In the genomic region with DNA sequence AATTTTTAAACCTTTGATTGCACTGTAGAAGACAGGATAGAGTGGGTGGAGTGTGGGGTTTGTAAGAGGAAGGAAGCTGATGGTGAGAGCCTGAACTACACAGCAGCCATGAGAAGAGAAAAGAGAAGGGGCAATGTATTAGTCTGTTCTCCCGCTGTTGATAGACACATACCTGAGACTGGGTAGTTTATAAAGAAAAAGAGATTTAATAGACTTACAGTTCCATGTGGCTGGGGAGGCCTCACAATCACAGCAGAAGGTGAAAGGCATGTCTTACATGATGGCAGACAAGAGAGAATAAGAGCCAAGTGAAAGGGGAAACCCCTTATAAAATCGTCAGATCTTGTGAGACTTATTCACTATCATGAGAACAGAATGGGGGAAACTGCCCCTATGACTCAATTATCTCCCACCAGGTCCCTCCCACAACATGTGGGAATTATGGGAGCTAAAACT, we compare ENCODE assay signal across 8 cellular contexts. TPM values are rescaled to one million over a fixed set of nuclear protein-coding genes. Genes with fewer than 3 reads are reported as not detected.
A peak's percentile ranks its signal among the peaks of the same experiment; 100 is the strongest.
DNase-seq lines count a peak whose midpoint lies in the region; ATAC-seq, FAIRE-seq and TF ChIP-seq lines count a peak whose summit lies in the region.
"Not testable (repeated sequence)": the region's sequence is repeated elsewhere in the genome, so short reads cannot be mapped to it uniquely, and the experiment has no call there.

No MANE protein-coding gene starts in this region.

- not testable (repeated sequence) for H3K79me2 ChIP-seq in OCI-LY3 (ENCODE audit: low read length)

- not testable (repeated sequence) for H3K27me3 ChIP-seq in CD4-positive, alpha-beta memory T cell (ENCODE audit: insufficient read depth, low read length); OCI-LY3 (ENCODE audit: low read depth, low read length); left lung

- POLR2A ChIA-PET in CD4-positive, alpha-beta memory T cell (lab: Charles Lee; ENCODE audit: partially characterized antibody) = interaction anchor here (0.6 to 3.0 kb wide), 7 partner anchors 8 to 1000 kb away, joined by 3 to 222 read pairs (median 7); partner anchors contain the start of genes STARD5 and TLNRD1
- POLR2A ChIA-PET in activated CD4-positive, alpha-beta memory T cell treated with anti-CD3 and anti-CD28 coated beads for 36 hours (lab: Charles Lee) = interaction anchor here (1.0 to 2.6 kb wide), 6 partner anchors 10 to 483 kb away, joined by 3 to 14 read pairs (median 4); partner anchors contain the start of gene STARD5

- H3K27ac ChIP-seq in CD4-positive, alpha-beta memory T cell (ENCODE audit: low read depth, low read length) = peak overlapping the region; percentile 58
- not testable (repeated sequence) for H3K27ac ChIP-seq in OCI-LY3 (ENCODE audit: low read length)
- H3K27ac ChIP-seq in left lung = peak overlapping the region in 1 of 2 donors; percentile 43

- not testable (repeated sequence) for H3K36me3 Mint-ChIP-seq in CD4-positive, alpha-beta memory T cell; activated CD4-positive, alpha-beta memory T cell treated with anti-CD3 and anti-CD28 coated beads for 36 hours
- H3K36me3 Mint-ChIP-seq in activated naive CD4-positive, alpha-beta T cell treated with anti-CD3 and anti-CD28 coated beads, Interleukin-2, amount 50 U/mL, for 72 hours = peaks cover 20 to 37% of the 10 kb centered on the region in 2 donors
- peaks cover 5 to 40% of the 10 kb centered on the region in 2 donors for H3K36me3 Mint-ChIP-seq in stimulated activated naive B cell treated with anti-CD40 and anti-IgM and Interleukin-4, amounts not matched to agents 10 μg/mL and 1 μg/mL and 100 μg/mL, for 72 hours

- H3K9me3 Mint-ChIP-seq in CD4-positive, alpha-beta memory T cell; activated CD4-positive, alpha-beta memory T cell treated with anti-CD3 and anti-CD28 coated beads for 36 hours: not testable (repeated sequence)
- peaks cover 9 to 27% of the 10 kb centered on the region in 2 donors for H3K9me3 Mint-ChIP-seq in activated naive CD4-positive, alpha-beta T cell treated with anti-CD3 and anti-CD28 coated beads, Interleukin-2, amount 50 U/mL, for 72 hours
- peaks cover 5 to 12% of the 10 kb centered on the region in 2 donors for H3K9me3 Mint-ChIP-seq in stimulated activated naive B cell treated with anti-CD40 and anti-IgM and Interleukin-4, amounts not matched to agents 10 μg/mL and 1 μg/mL and 100 μg/mL, for 72 hours

- H3K9ac ChIP-seq in OCI-LY3 (ENCODE audit: low read length) = not testable (repeated sequence)

- peak overlapping the region in 1 of 2 donors; percentile 32 for H3K4me3 ChIP-seq in CD4-positive, alpha-beta memory T cell (ENCODE audit: low read length in 2 of 2)
- peak overlapping the region; percentile 13; the same call in 1 of the 2 replicates for H3K4me3 ChIP-seq in OCI-LY3 (ENCODE audit: low read length)
- not testable (repeated sequence) for H3K4me3 ChIP-seq in left lung

- not testable (repeated sequence) for H2AFZ ChIP-seq in OCI-LY3 (ENCODE audit: low read depth, low read length)

- not testable (repeated sequence) for H3K36me3 ChIP-seq in CD4-positive, alpha-beta memory T cell (ENCODE audit: insufficient read depth, low read length); OCI-LY3 (replicated peaks; ENCODE audit: low read depth, low read length); left lung

- ATAC-seq in HG02938 (IDR thresholded peaks at IDR 0.05; ENCODE audit: unreplicated experiment) (peak; percentile 42), left lung (peak; percentile 49)
- ATAC-seq in activated naive CD4-positive, alpha-beta T cell treated with anti-CD3 and anti-CD28 coated beads, Interleukin-2, amount 50 U/mL, for 72 hours = peak; percentile 82 to 85
- peak; percentile 87 to 88 for ATAC-seq in stimulated activated naive B cell treated with anti-CD40 and anti-IgM and Interleukin-4, amounts not matched to agents 10 μg/mL and 1 μg/mL and 100 μg/mL, for 72 hours (replicated peaks)

- H3K27ac Mint-ChIP-seq in CD4-positive, alpha-beta memory T cell = peak overlapping the region; percentile 93 to 99 (median 97)
- peak overlapping the region; percentile 88 for H3K27ac Mint-ChIP-seq in activated CD4-positive, alpha-beta memory T cell treated with anti-CD3 and anti-CD28 coated beads for 36 hours
- peak overlapping the region; percentile 85 to 91 for H3K27ac Mint-ChIP-seq in activated naive CD4-positive, alpha-beta T cell treated with anti-CD3 and anti-CD28 coated beads, Interleukin-2, amount 50 U/mL, for 72 hours
- peak overlapping the region; percentile 98 for H3K27ac Mint-ChIP-seq in stimulated activated naive B cell treated with anti-CD40 and anti-IgM and Interleukin-4, amounts not matched to agents 10 μg/mL and 1 μg/mL and 100 μg/mL, for 72 hours

- intact Hi-C loops in CD4-positive, alpha-beta memory T cell (cut with micrococcal nuclease) = loop anchor here (1.0 to 5.0 kb wide), 2 partner anchors 10 to 36 kb away; partner anchors contain the start of gene STARD5
- intact Hi-C loops in activated CD4-positive, alpha-beta memory T cell treated with anti-CD3 and anti-CD28 coated beads for 36 hours (cut with micrococcal nuclease) = loop anchor here (1.0 to 2.0 kb wide), 2 partner anchors 8 to 18 kb away; no protein-coding TSS in a partner anchor
- intact Hi-C loops in left lung (cut with DNase I) = not testable (repeated sequence)

- H3K27me3 Mint-ChIP-seq in CD4-positive, alpha-beta memory T cell; activated CD4-positive, alpha-beta memory T cell treated with anti-CD3 and anti-CD28 coated beads for 36 hours; stimulated activated naive B cell treated with anti-CD40 and anti-IgM and Interleukin-4, amounts not matched to agents 10 μg/mL and 1 μg/mL and 100 μg/mL, for 72 hours: not testable (repeated sequence)

- peak; percentile 57 to 62 (median 60) for DNase-seq in CD4-positive, alpha-beta memory T cell
- not testable (repeated sequence) for DNase-seq in GM19239 (ENCODE audit: insufficient read length, low spot score); activated CD4-positive, alpha-beta memory T cell treated with anti-CD3 and anti-CD28 coated beads for 36 hours; activated naive CD4-positive, alpha-beta T cell treated with anti-CD3 and anti-CD28 coated beads, Interleukin-2, amount 50 U/mL, for 72 hours (ENCODE audit: low spot score in 2 of 2); left lung
- DNase-seq in stimulated activated naive B cell treated with anti-CD40 and anti-IgM and Interleukin-4, amounts not matched to agents 10 μg/mL and 1 μg/mL and 100 μg/mL, for 72 hours = peak; percentile 47

- peak overlapping the region; percentile 33; the same call in 1 of the 2 replicates for H3K4me2 ChIP-seq in OCI-LY3 (ENCODE audit: low read length)

- H3K4me1 ChIP-seq in CD4-positive, alpha-beta memory T cell (ENCODE audit: insufficient read depth, low read length) = peaks cover 74% of the 10 kb centered on the region
- peaks cover 41% of the 10 kb centered on the region for H3K4me1 ChIP-seq in OCI-LY3 (ENCODE audit: low read length)
- peaks cover 0 to 14% of the 10 kb centered on the region in 2 donors for H3K4me1 ChIP-seq in left lung

- not testable (repeated sequence) for H4K20me1 ChIP-seq in OCI-LY3 (ENCODE audit: insufficient read depth, low read length)

- CTCF ChIA-PET in CD4-positive, alpha-beta memory T cell (lab: Charles Lee; ENCODE audit: partially characterized antibody) = interaction anchor here (0.7 to 3.0 kb wide), 13 partner anchors 10 to 115 kb away, joined by 3 to 36 read pairs (median 5); partner anchors contain the start of gene STARD5
- CTCF ChIA-PET in activated CD4-positive, alpha-beta memory T cell treated with anti-CD3 and anti-CD28 coated beads for 36 hours (lab: Charles Lee) = interaction anchor here (1.0 to 3.0 kb wide), 10 partner anchors 11 to 132 kb away, joined by 3 to 32 read pairs (median 4); no protein-coding TSS in a partner anchor

- H3K4me1 Mint-ChIP-seq in CD4-positive, alpha-beta memory T cell = peaks cover 59 to 81% (median 71%) of the 10 kb centered on the region in 4 donors
- H3K4me1 Mint-ChIP-seq in activated CD4-positive, alpha-beta memory T cell treated with anti-CD3 and anti-CD28 coated beads for 36 hours (ENCODE audit: low read depth) = peaks cover 68% of the 10 kb centered on the region
- H3K4me1 Mint-ChIP-seq in stimulated activated naive B cell treated with anti-CD40 and anti-IgM and Interleukin-4, amounts not matched to agents 10 μg/mL and 1 μg/mL and 100 μg/mL, for 72 hours = peaks cover 60 to 83% of the 10 kb centered on the region in 2 donors

- peak overlapping the region; percentile 22 to 86 (median 76) for H3K4me3 Mint-ChIP-seq in CD4-positive, alpha-beta memory T cell
- H3K4me3 Mint-ChIP-seq in activated CD4-positive, alpha-beta memory T cell treated with anti-CD3 and anti-CD28 coated beads for 36 hours = peak overlapping the region; percentile 58
- H3K4me3 Mint-ChIP-seq in stimulated activated naive B cell treated with anti-CD40 and anti-IgM and Interleukin-4, amounts not matched to agents 10 μg/mL and 1 μg/mL and 100 μg/mL, for 72 hours = peak overlapping the region; percentile 74 to 83

- not testable (repeated sequence) for H3K9me3 ChIP-seq in CD4-positive, alpha-beta memory T cell (ENCODE audit: control insufficient read depth in 1 of 2, low read length in 2 of 2); OCI-LY3 (ENCODE audit: insufficient read depth, low read length); left lung

- FAIRE-seq in GM19239 (lab: Jason Lieb, UNC) = peak; percentile 79

- TF ChIP-seq CTCF in OCI-LY3 (IDR thresholded peaks at IDR 0.05; ENCODE audit: low read depth, low read length); left lung (IDR thresholded peaks at IDR 0.05): not testable (repeated sequence)

RNA-seq across cellular contexts. Expression of gene STARD5, which starts 37.3 kb away (rescaled TPM):
- total RNA-seq in CD4-positive, alpha-beta memory T cell = 1 to 10 TPM; 5.0 to 8.0 TPM
- polyA plus RNA-seq in CD4-positive, alpha-beta memory T cell = 1 to 10 TPM; 1.9 to 3.9 TPM
- 1 to 10 TPM; 7.3 to 9.1 TPM for total RNA-seq in activated CD4-positive, alpha-beta memory T cell treated with anti-CD3 and anti-CD28 coated beads for 36 hours
- total RNA-seq in activated naive CD4-positive, alpha-beta T cell treated with anti-CD3 and anti-CD28 coated beads, Interleukin-2, amount 50 U/mL, for 72 hours = 1 to 10 TPM; 8.0 to 8.8 TPM
- total RNA-seq in left lung = 1 to 10 TPM; 5.2 to 6.0 TPM
